Comparison of ENCODE assay signal across 8 cellular contexts in the genomic region with DNA sequence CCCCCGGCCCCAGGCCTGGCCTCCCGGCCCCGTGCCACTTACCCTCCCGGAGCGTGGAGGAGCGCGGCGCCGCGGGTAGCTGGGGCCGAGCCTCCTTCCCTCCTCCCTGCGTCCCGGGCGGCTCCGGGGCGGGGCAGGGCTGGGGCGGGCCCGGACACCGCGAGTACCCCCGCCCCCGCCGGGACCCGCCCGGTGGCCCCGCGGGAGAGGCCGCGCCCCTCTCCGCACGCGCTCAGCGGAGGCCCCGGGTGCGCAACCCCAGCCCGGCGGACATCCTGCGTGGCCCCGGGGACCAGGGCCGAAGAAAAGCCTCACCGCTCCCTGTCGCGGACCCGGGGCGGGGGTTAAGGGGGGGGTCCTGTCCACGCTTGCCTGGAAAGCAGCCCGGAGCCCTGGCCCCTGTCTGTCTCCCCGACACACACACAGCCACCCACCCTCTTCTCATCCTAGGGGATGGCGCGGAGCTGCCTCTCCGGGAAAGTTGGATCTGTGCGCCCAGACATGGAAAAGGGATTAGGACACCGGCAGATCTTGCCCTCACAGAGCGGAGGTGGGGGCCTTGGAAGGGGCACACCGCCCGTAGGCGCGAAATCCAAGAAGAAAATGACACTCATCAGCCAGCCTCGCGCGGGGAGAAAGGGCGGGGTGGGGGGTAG. TPM values are rescaled to one million over a fixed set of nuclear protein-coding genes. Genes with fewer than 3 reads are reported as not detected.
DNase-seq lines count a peak whose midpoint lies in the region; ATAC-seq, FAIRE-seq and TF ChIP-seq lines count a peak whose summit lies in the region.

A gene with protein sequence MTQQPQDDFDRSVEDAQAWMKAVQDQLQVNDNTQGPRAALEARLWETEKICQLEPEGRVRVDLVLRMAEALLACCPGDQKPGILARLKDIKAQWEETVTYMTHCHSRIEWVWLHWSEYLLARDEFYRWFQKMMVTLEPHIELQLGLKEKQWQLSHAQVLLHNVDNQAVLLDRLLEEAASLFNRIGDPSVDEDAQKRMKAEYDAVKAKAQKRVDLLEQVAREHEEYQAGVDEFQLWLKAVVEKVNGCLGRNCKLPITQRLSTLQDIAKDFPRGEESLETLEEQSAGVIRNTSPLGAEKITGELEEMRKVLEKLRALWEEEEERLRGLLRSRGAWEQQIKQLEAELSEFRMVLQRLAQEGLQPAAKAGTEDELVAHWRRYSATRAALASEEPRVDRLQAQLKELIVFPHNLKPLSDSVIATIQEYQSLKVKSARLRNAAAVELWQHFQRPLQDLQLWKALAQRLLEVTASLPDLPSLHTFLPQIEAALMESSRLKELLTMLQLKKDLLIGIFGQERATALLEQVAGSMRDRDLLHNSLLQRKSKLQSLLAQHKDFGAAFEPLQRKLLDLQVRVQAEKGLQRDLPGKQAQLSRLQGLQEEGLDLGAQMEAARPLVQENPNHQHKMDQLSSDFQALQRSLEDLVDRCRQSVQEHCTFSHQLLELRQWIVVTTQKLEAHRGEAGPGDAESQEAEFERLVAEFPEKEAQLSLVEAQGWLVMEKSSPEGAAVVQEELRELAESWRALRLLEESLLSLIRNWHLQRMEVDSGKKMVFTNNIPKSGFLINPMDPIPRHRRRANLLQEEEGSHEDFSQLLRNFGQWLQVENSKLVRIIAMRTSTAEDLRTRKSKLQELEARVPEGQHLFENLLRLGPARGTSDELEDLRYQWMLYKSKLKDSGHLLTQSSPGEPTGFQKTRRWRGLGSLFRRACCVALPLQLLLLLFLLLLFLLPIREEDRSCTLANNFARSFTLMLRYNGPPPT (minus strand): TSS at position 97 of the 656 bp plus-strand sequence. CDS start 40,829 bp downstream, outside the sequence.

- TF ChIP-seq CTCF in HepG2 (CRISPR knock-in tag; IDR thresholded peaks at IDR 0.05): no peak

- H3K4me1 Mint-ChIP-seq in T-helper 2 cell treated with Interferon-gamma antibody and Interleukin-4, amounts not matched to agents 5 μg/mL and 100 μg/mL, for 36 hours (ENCODE audit: low read depth): peaks cover 54% of the 10 kb centered on the region
- H3K4me1 Mint-ChIP-seq in stimulated activated naive CD8-positive, alpha-beta T cell treated with anti-CD3 and anti-CD28 coated beads, Interleukin-15, Interleukin-2, amounts not matched to agents 100 ng/mL and 50 ng/mL, for 24 hours (ENCODE audit: low read depth): peaks cover 77% of the 10 kb centered on the region

- no peak within 1 kb of the TSS for H2AFZ ChIP-seq in HepG2 (ENCODE audit: low read length)

- POLR2A ChIA-PET in HepG2 (lab: Yijun Ruan, JAX): interaction anchor here (0.7 to 3.8 kb wide), 8 partner anchors 9 to 72 kb away, joined by 3 to 37 read pairs (median 10); a partner anchor contains a TSS

- TF ChIP-seq POLR2A in HepG2 (IDR thresholded peaks at IDR 0.05; ENCODE audit: insufficient read depth in 1 of 2, low read depth in 2 of 2, low read length in 2 of 2): no peak

- peak within 1 kb of the TSS; percentile 95 for H3K4me3 Mint-ChIP-seq in T-helper 2 cell treated with Interferon-gamma antibody and Interleukin-4, amounts not matched to agents 5 μg/mL and 100 μg/mL, for 36 hours
- H3K4me3 Mint-ChIP-seq in stimulated activated naive CD8-positive, alpha-beta T cell treated with anti-CD3 and anti-CD28 coated beads, Interleukin-15, Interleukin-2, amounts not matched to agents 100 ng/mL and 50 ng/mL, for 24 hours: peak within 1 kb of the TSS; percentile 90

- no peak for FAIRE-seq in HepG2 (lab: Jason Lieb, UNC)

- peak within 1 kb of the TSS; percentile 93 for H3K4me2 ChIP-seq in HepG2 (ENCODE audit: low read depth, low read length)

- CTCF ChIA-PET in HepG2 (lab: Yijun Ruan, JAX; ENCODE audit: low intra/inter-chr PET ratio, low total read pairs): no interaction called here

- no peaks in the 10 kb centered on the region for H3K27me3 Mint-ChIP-seq in T-helper 2 cell treated with Interferon-gamma antibody and Interleukin-4, amounts not matched to agents 5 μg/mL and 100 μg/mL, for 36 hours (ENCODE audit: low read depth)
- no peaks in the 10 kb centered on the region for H3K27me3 Mint-ChIP-seq in stimulated activated naive CD8-positive, alpha-beta T cell treated with anti-CD3 and anti-CD28 coated beads, Interleukin-15, Interleukin-2, amounts not matched to agents 100 ng/mL and 50 ng/mL, for 24 hours

- H3K9me3 Mint-ChIP-seq in T-helper 2 cell treated with Interferon-gamma antibody and Interleukin-4, amounts not matched to agents 5 μg/mL and 100 μg/mL, for 36 hours: no peaks in the 10 kb centered on the region
- no peaks in the 10 kb centered on the region for H3K9me3 Mint-ChIP-seq in stimulated activated naive CD8-positive, alpha-beta T cell treated with anti-CD3 and anti-CD28 coated beads, Interleukin-15, Interleukin-2, amounts not matched to agents 100 ng/mL and 50 ng/mL, for 24 hours

- H3K27me3 ChIP-seq in HepG2 (ENCODE audit: control insufficient read depth in 1 of 2, insufficient read depth in 2 of 2, low read length in 2 of 2): no peaks in the 10 kb centered on the region; a peak in 1 of 5 replicates

- ATAC-seq in GM19035 (IDR thresholded peaks at IDR 0.05; ENCODE audit: unreplicated experiment): peak; percentile 48
- ATAC-seq in HG03175 (IDR thresholded peaks at IDR 0.05; ENCODE audit: unreplicated experiment): peak; percentile 32
- ATAC-seq in HepG2: peak; percentile 70

- H3K4me1 ChIP-seq in HepG2 (ENCODE audit: insufficient read depth, low read length): peaks cover 79% of the 10 kb centered on the region

- H3K4me3 ChIP-seq in HepG2 (replicated peaks in 1 of 3; ENCODE audit: insufficient read depth in 1 of 3, low read depth in 2 of 3, low read length in 3 of 3): peak within 1 kb of the TSS; percentile 62 to 73 (median 62)

- peak within 1 kb of the TSS; percentile 64 for H3K9ac ChIP-seq in HepG2 (ENCODE audit: insufficient read depth, low read depth, low read length)

- H3K36me3 ChIP-seq in HepG2 (replicated peaks in 1 of 2; ENCODE audit: control insufficient read depth in 1 of 2, insufficient read depth in 2 of 2, low read length in 2 of 2): no peaks in the 10 kb centered on the region

- peaks cover 8% of the 10 kb centered on the region for H3K36me3 Mint-ChIP-seq in T-helper 2 cell treated with Interferon-gamma antibody and Interleukin-4, amounts not matched to agents 5 μg/mL and 100 μg/mL, for 36 hours (ENCODE audit: low read depth)
- H3K36me3 Mint-ChIP-seq in stimulated activated naive CD8-positive, alpha-beta T cell treated with anti-CD3 and anti-CD28 coated beads, Interleukin-15, Interleukin-2, amounts not matched to agents 100 ng/mL and 50 ng/mL, for 24 hours (ENCODE audit: low read depth): peaks cover 2% of the 10 kb centered on the region

- 38% methylated on average over 11 of the region's 62 CpGs for WGBS in HepG2 (ENCODE audit: low lambda C conversion rate)

- TF ChIP-seq EP300 in HepG2 (IDR thresholded peaks at IDR 0.05; ENCODE audit: low read depth in 2 of 2, low read length in 2 of 2) (no peak), HepG2 (CRISPR knock-in tag; IDR thresholded peaks at IDR 0.05; ENCODE audit: borderline replicate concordance) (no peak)

- no TSS peak for BruUV-seq in HepG2 (replicated peaks; lab: Mats Ljungman, UMichigan)

- H3K27ac ChIP-seq in cingulate gyrus (ENCODE audit: low read depth, low read length) (peak within 1 kb of the TSS; percentile 81), HepG2 (ENCODE audit: extremely low read length, insufficient read depth, low read length) (peak within 1 kb of the TSS; percentile 59)

- no peak for TF ChIP-seq RAD21 in HepG2 (CRISPR knock-in tag; IDR thresholded peaks at IDR 0.05)

- H3K27ac Mint-ChIP-seq in T-helper 2 cell treated with Interferon-gamma antibody and Interleukin-4, amounts not matched to agents 5 μg/mL and 100 μg/mL, for 36 hours: peak within 1 kb of the TSS; percentile 98
- peak within 1 kb of the TSS; percentile 95 for H3K27ac Mint-ChIP-seq in stimulated activated naive CD8-positive, alpha-beta T cell treated with anti-CD3 and anti-CD28 coated beads, Interleukin-15, Interleukin-2, amounts not matched to agents 100 ng/mL and 50 ng/mL, for 24 hours

- DNase-seq in AG08396 (ENCODE audit: low spot score): peak; percentile 90
- DNase-seq in T-helper 2 cell treated with Interferon-gamma antibody and Interleukin-4, amounts not matched to agents 5 μg/mL and 100 μg/mL, for 36 hours (ENCODE audit: low spot score): peak; percentile 70
- no peak for DNase-seq in HepG2 (ENCODE audit: low spot score)
- DNase-seq in inferior parietal cortex (ENCODE audit: extremely low spot score): no peak

- intact Hi-C loops in HepG2 (cut with micrococcal nuclease; ENCODE audit: unreplicated experiment): loop anchor here (1.0 kb wide), 1 partner anchor 8 kb away; no protein-coding TSS in a partner anchor

- H3K9me3 ChIP-seq in HepG2 (ENCODE audit: low read length): no peaks in the 10 kb centered on the region

- in situ Hi-C loops in HepG2 (cut with HindIII; ENCODE audit: extremely low pct_ligation_motif_present, low pct_unique_long_range_greater_than_20kb): no loop called here

- H4K20me1 ChIP-seq in HepG2 (ENCODE audit: insufficient read depth, low read length): no peaks in the 10 kb centered on the region

- peaks cover 23% of the 10 kb centered on the region for H3K79me2 ChIP-seq in HepG2 (ENCODE audit: insufficient read depth, low read length)

TF ChIP-seq in HepG2, 621 proteins besides CTCF, POLR2A, EP300 and RAD21 (continues in another document):
- TF ChIP-seq ZBTB1 (CRISPR knock-in tag; IDR thresholded peaks at IDR 0.05; ENCODE audit: borderline replicate concordance): no peak

RNA-seq across cellular contexts. Expression of the gene that starts here (rescaled TPM):
- total RNA-seq in HepG2 (2016; rRNA removed; fragmentation: Illumina TruSeq; extraction: Trizol): 7.8 and 9.0 TPM in 2 replicates
- 2.1 and 2.5 TPM in 2 replicates for total RNA-seq in HepG2 (2016; cell fraction: cytosol; rRNA removed; fragmentation: Illumina TruSeq; extraction: Trizol; ENCODE audit: low read depth)
- 6.6 and 8.6 TPM in 2 replicates for total RNA-seq in HepG2 (2016; cell fraction: insoluble cytoplasmic fraction; rRNA removed; fragmentation: Illumina TruSeq; extraction: Trizol)
- total RNA-seq in HepG2 (2016; cell fraction: membrane; rRNA removed; fragmentation: Illumina TruSeq; extraction: Trizol): 2.8 and 3.5 TPM in 2 replicates
- 14.8 and 16.4 TPM in 2 replicates for total RNA-seq in HepG2 (2016; cell fraction: nucleus; rRNA removed; fragmentation: Illumina TruSeq; extraction: Trizol)
- 8.0 and 9.3 TPM in 2 replicates for polyA plus RNA-seq in HepG2 (2011; rRNA removed)
- polyA plus RNA-seq in HepG2 (2011; cell fraction: cytosol; rRNA removed): 3.1 and 3.2 TPM in 2 replicates
- polyA plus RNA-seq in HepG2 (2011; cell fraction: nucleus; rRNA removed): 32.7 and 44.3 TPM in 2 replicates
- 3.7 and 4.9 TPM in 2 replicates for polyA plus RNA-seq in HepG2 (2012)
- polyA plus RNA-seq in HepG2 (2016; cell fraction: cytosol; fragmentation: Illumina TruSeq; extraction: Trizol; ENCODE audit: low read depth): 0.24 and 0.25 TPM in 2 replicates
- polyA plus RNA-seq in HepG2 (2016; cell fraction: insoluble cytoplasmic fraction; fragmentation: Illumina TruSeq; extraction: Trizol; ENCODE audit: low read depth): 2.0 and 2.7 TPM in 2 replicates
- 0.50 and 0.55 TPM in 2 replicates for polyA plus RNA-seq in HepG2 (2016; cell fraction: membrane; fragmentation: Illumina TruSeq; extraction: Trizol; ENCODE audit: low read depth)
- polyA plus RNA-seq in HepG2 (2016; cell fraction: nucleus; fragmentation: Illumina TruSeq; extraction: Trizol; ENCODE audit: insufficient read depth, low read depth): 10.7 and 10.9 TPM in 2 replicates
- 0.72 and 21.2 TPM in 2 replicates for polyA minus RNA-seq in HepG2 (2011; rRNA and poly(A)+ RNA removed; ENCODE audit: low replicate concordance)
- polyA minus RNA-seq in HepG2 (2011; cell fraction: cytosol; rRNA and poly(A)+ RNA removed): 6.8 and 8.6 TPM in 2 replicates
- 43.0 and 46.7 TPM in 2 replicates for polyA minus RNA-seq in HepG2 (2011; cell fraction: nucleus; rRNA and poly(A)+ RNA removed)

Comparison
In these comparisons a context has a peak if more than half of its experiments do, and no peak if none do; other contexts are left out.
1. DNase-seq: peak in AG08396 (single experiment) and T-helper 2 cell treated with Interferon-gamma antibody and Interleukin-4, amounts not matched to agents 5 μg/mL and 100 μg/mL, for 36 hours (single experiment); none in HepG2 (single experiment) and inferior parietal cortex (single experiment).
2. Peak in every context shown above with its lines, with median percentiles within 50 percentile points of each other: ATAC-seq.